ENCODE assay signal across 26 cellular contexts in genomic region chr5:74026310-74026709, GRCh38.
DNase-seq lines count a peak whose midpoint lies in the region; FAIRE-seq and TF ChIP-seq lines count a peak whose summit lies in the region.
"Had no signal": no experiment of that assay in that cellular context is flagged by ENCODE, and none has a peak within 500 bp of the region (broad histone marks: within the 10 kb centered on the region; RNA-seq: fewer than 3 reads in every experiment).

No MANE protein-coding gene starts in this region.

- H3K36me3 ChIP-seq in bronchial epithelial cell (ENCODE audit: control insufficient read depth, insufficient read depth, low read length) (no peaks in the 10 kb centered on the region), neuronal stem cell (replicated peaks in 1 of 2; ENCODE audit: control insufficient read depth in 2 of 2, insufficient read depth in 2 of 2, low read length in 2 of 2) (no peaks in the 10 kb centered on the region)
- H3K36me3 ChIP-seq: colonic mucosa, right atrium auricular region, suprapubic skin had no signal

- H2BK120ac ChIP-seq in neuronal stem cell (ENCODE audit: low read depth, low read length): no peak overlapping the region

- no peak overlapping the region for H4K91ac ChIP-seq in neuronal stem cell (ENCODE audit: low read depth, low read length, poor library complexity)

- DNase-seq in NCI-H748 (lab: John Stamatoyannopoulos, UW; ENCODE audit: unreplicated experiment) (peak; percentile 70), NCI-H748 treated with DMSO at 0.1 percent for 48 hours (lab: John Stamatoyannopoulos, UW) (no peak), NCI-H146 (lab: John Stamatoyannopoulos, UW) (peak; percentile 47), bronchial epithelial cell (ENCODE audit: low read depth) (no peak), neuronal stem cell (ENCODE audit: low spot score) (no peak), midbrain (lab: John Stamatoyannopoulos, UW) (no peak), GOT3 (lab: John Stamatoyannopoulos, UW) (no peak)
- DNase-seq in activated CD4-positive, alpha-beta T cell treated with anti-CD3 and anti-CD28 coated beads for 48 hours: no peak
- DNase-seq: 8988T; activated CD4-positive, alpha-beta T cell treated with anti-CD3 and anti-CD28 coated beads, Interleukin-2, amount 10 ng/mL, durations not matched to agents 7 days and 5 days; activated effector memory CD4-positive, alpha-beta T cell treated with Interleukin-2 at 50 U/mL for 16 hours; activated T-cell treated with anti-CD3 and anti-CD28 coated beads, Interleukin-2, amount 50 U/mL, for 1 hour; anterior cingulate cortex; Calu3; colonic mucosa; effector CD4-positive, alpha-beta T cell; hypothalamus; Kasumi-1; MV-4-11; NCI-H1436 treated with DMSO at 0.1 percent for 48 hours; posterior cingulate gyrus; stimulated activated CD4-positive, alpha-beta T cell treated with anti-CD3 and anti-CD28 coated beads, Interleukin-1b, Interleukin-23, amount 100 ng/mL, for 48 hours; stimulated activated naive CD4-positive, alpha-beta T cell treated with Interleukin-2 at 50 U/mL for 16 hours had no signal

- no peak overlapping the region for H2BK12ac ChIP-seq in neuronal stem cell (ENCODE audit: low read length)

- FAIRE-seq in bronchial epithelial cell (lab: Jason Lieb, UNC): peak; percentile 47
- FAIRE-seq: H54 had no signal

- no peak overlapping the region for H2BK5ac ChIP-seq in neuronal stem cell (ENCODE audit: low read length)

- no peak overlapping the region for H4K8ac ChIP-seq in neuronal stem cell (ENCODE audit: low read depth, low read length)

- no peak overlapping the region for H2AK5ac ChIP-seq in neuronal stem cell (ENCODE audit: low read depth, low read length)

- no peak overlapping the region for H3K9ac ChIP-seq in neuronal stem cell (ENCODE audit: low read depth, low read length, poor library complexity)

- no peak overlapping the region for H3K14ac ChIP-seq in neuronal stem cell (ENCODE audit: low read length)

- H3K18ac ChIP-seq in neuronal stem cell (ENCODE audit: low read length): no peak overlapping the region

- H3K79me1 ChIP-seq in neuronal stem cell (ENCODE audit: low read depth, low read length): no peaks in the 10 kb centered on the region

- peak overlapping the region; percentile 73 for H2AFZ ChIP-seq in neuronal stem cell (ENCODE audit: low read length)

- H3K9me3 ChIP-seq in neuronal stem cell (replicated peaks in 1 of 2; ENCODE audit: control insufficient read depth in 2 of 2, insufficient read depth in 1 of 2, low read depth in 1 of 2, low read length in 2 of 2): no peaks in the 10 kb centered on the region
- H3K9me3 ChIP-seq: colonic mucosa, right atrium auricular region, suprapubic skin had no signal

- TF ChIP-seq CTCF in bronchial epithelial cell (IDR thresholded peaks at IDR 0.05; ENCODE audit: insufficient read depth, low read length, severe bottlenecking): no peak

- H3K27me3 ChIP-seq in bronchial epithelial cell (ENCODE audit: control insufficient read depth, insufficient read depth, low read length) (no peaks in the 10 kb centered on the region), neuronal stem cell (ENCODE audit: control insufficient read depth in 3 of 3, insufficient read depth in 3 of 3, low read depth in 1 of 3, low read length in 3 of 3) (no peaks in the 10 kb centered on the region)
- H3K27me3 ChIP-seq: colonic mucosa, right atrium auricular region, suprapubic skin had no signal

- H3K4me3 ChIP-seq in bronchial epithelial cell (ENCODE audit: low read depth, low read length): no peak overlapping the region
- H3K4me3 ChIP-seq in neuronal stem cell (ENCODE audit: low read length in 2 of 2): no peak overlapping the region
- H3K4me3 ChIP-seq: colonic mucosa, right atrium auricular region, suprapubic skin had no signal

- no CpG with 5 or more reads among the region's 2 CpGs for WGBS in neuronal stem cell (ENCODE audit: extremely low coverage in 2 of 2, insufficient read length in 2 of 2, insufficient replicate concordance in 1 of 2), 2 donors

- H2BK15ac ChIP-seq in neuronal stem cell (ENCODE audit: low read length): no peak overlapping the region

- H3K4me1 ChIP-seq in neuronal stem cell (ENCODE audit: control insufficient read depth in 2 of 2, insufficient read depth in 1 of 2, low read depth in 1 of 2, low read length in 2 of 2): peaks cover 6 to 15% of the 10 kb centered on the region in 2 donors
- H3K4me1 ChIP-seq: colonic mucosa, right atrium auricular region, suprapubic skin had no signal

- H3K4me2 ChIP-seq in neuronal stem cell (ENCODE audit: insufficient read depth, low read length, poor library complexity, severe bottlenecking): no peak overlapping the region

- H3K27ac ChIP-seq in neuronal stem cell (replicated peaks; ENCODE audit: low read length): no peak overlapping the region
- H3K27ac ChIP-seq: colonic mucosa, right atrium auricular region, suprapubic skin had no signal

- no peak overlapping the region for H3K4ac ChIP-seq in neuronal stem cell (ENCODE audit: low read length)

- no peak overlapping the region for H3K23ac ChIP-seq in neuronal stem cell (ENCODE audit: low read depth, low read length, poor library complexity)

Comparison
In these comparisons a context has a peak if more than half of its experiments do, and no peak if none do; other contexts are left out.
1. DNase-seq: peak in NCI-H748 (single experiment) and NCI-H146 (single experiment); none in NCI-H748 treated with DMSO at 0.1 percent for 48 hours (single experiment), bronchial epithelial cell (single experiment), neuronal stem cell (single experiment), midbrain (single experiment), GOT3 (single experiment) and activated CD4-positive, alpha-beta T cell treated with anti-CD3 and anti-CD28 coated beads for 48 hours (single experiment).